In genomic region chr9:136769710-136770191, GRCh38 we compare ENCODE assay signal across 6 cellular contexts. TPM values are rescaled to one million over a fixed set of nuclear protein-coding genes. Genes with fewer than 3 reads are reported as not detected.
DNase-seq lines count a peak whose midpoint lies in the region; TF ChIP-seq lines count a peak whose summit lies in the region.

No MANE protein-coding gene starts in this region.

- H3K4me3 ChIP-seq in kidney epithelial cell (ENCODE audit: low read depth, low read length), result no peak overlapping the region

- DNase-seq in NOMO-1 treated with DMSO at 0.1 percent for 48 hours (lab: John Stamatoyannopoulos, UW; ENCODE audit: unreplicated experiment) (peak; percentile 16), NOMO-1 treated with dmso at 0.1 percent for 144 hours (lab: John Stamatoyannopoulos, UW; ENCODE audit: unreplicated experiment) (no peak), kidney epithelial cell (ENCODE audit: low read depth) (no peak), T1000 (lab: John Stamatoyannopoulos, UW) (no peak), SHP77 treated with DMSO at 0.1 percent for 48 hours (lab: John Stamatoyannopoulos, UW) (no peak)
- peak; percentile 81 for DNase-seq in activated CD8-positive, alpha-beta memory T cell treated with anti-CD3 and anti-CD28 coated beads, Interleukin-2, amount 50 U/mL, for 48 hours

- H3K27me3 ChIP-seq in kidney epithelial cell (ENCODE audit: control insufficient read depth, insufficient read depth, low read length), result peaks cover 12% of the 10 kb centered on the region

- TF ChIP-seq CTCF in kidney epithelial cell (IDR thresholded peaks at IDR 0.05; ENCODE audit: insufficient read depth, low read length, poor library complexity, severe bottlenecking), result peak; percentile 62

- H3K36me3 ChIP-seq in kidney epithelial cell (ENCODE audit: control insufficient read depth, insufficient read depth, low read length), result no peaks in the 10 kb centered on the region

RNA-seq across cellular contexts. Expression of gene LCN15, which starts 5.4 kb away (rescaled TPM):
- total RNA-seq in kidney epithelial cell, result not detected in 2 replicates

RNA-seq across cellular contexts. Expression of gene LCN8, which starts 11.7 kb away (rescaled TPM):
- not detected in 2 replicates for total RNA-seq in kidney epithelial cell

RNA-seq across cellular contexts. Expression of gene TMEM141, which starts 21.4 kb away (rescaled TPM):
- 69.8 and 79.8 TPM in 2 replicates for total RNA-seq in kidney epithelial cell

RNA-seq across cellular contexts. Expression of gene LCN6, which starts 21.4 kb away (rescaled TPM):
- not detected in 2 replicates for total RNA-seq in kidney epithelial cell

RNA-seq across cellular contexts. Expression of gene CCDC183, which starts 26.4 kb away (rescaled TPM):
- 0.84 and 0.89 TPM in 2 replicates for total RNA-seq in kidney epithelial cell

Comparison
In these comparisons a context has a peak if more than half of its experiments do, and no peak if none do; other contexts are left out.
1. DNase-seq: peak in NOMO-1 treated with DMSO at 0.1 percent for 48 hours (single experiment) and activated CD8-positive, alpha-beta memory T cell treated with anti-CD3 and anti-CD28 coated beads, Interleukin-2, amount 50 U/mL, for 48 hours (single experiment); none in NOMO-1 treated with dmso at 0.1 percent for 144 hours (single experiment), kidney epithelial cell (single experiment), T1000 (single experiment) and SHP77 treated with DMSO at 0.1 percent for 48 hours (single experiment).